Comparison of ENCODE assay signal across 20 cellular contexts in genomic region chr5:123170816-123171345, GRCh38.
A peak's percentile ranks its signal among the peaks of the same experiment; 100 is the strongest.
DNase-seq lines count a peak whose midpoint lies in the region; ATAC-seq, FAIRE-seq and TF ChIP-seq lines count a peak whose summit lies in the region.
"Had no signal": no experiment of that assay in that cellular context is flagged by ENCODE, and none has a peak within 500 bp of the region (broad histone marks: within the 10 kb centered on the region; RNA-seq: fewer than 3 reads in every experiment).

No MANE protein-coding gene starts in this region.

- POLR2A ChIA-PET in RWPE1 (lab: Yijun Ruan, JAX; ENCODE audit: low non-redundant PET) = no interaction called here
- POLR2A ChIA-PET in H1 (lab: Charles Lee; ENCODE audit: partially characterized antibody) = interaction anchor here (0.8 kb wide), 1 partner anchor 10 kb away, joined by 3 read pairs; no protein-coding TSS in a partner anchor
- POLR2A ChIA-PET in T-cell (lab: Charles Lee) = no interaction called here

- no peak overlapping the region for H2BK120ac ChIP-seq in H1 (replicated peaks; ENCODE audit: low read depth, low read length)

- H3K23me2 ChIP-seq in H1 (ENCODE audit: low read depth, low read length) = no peaks in the 10 kb centered on the region

- H2AFZ ChIP-seq in GM23338 (peak overlapping the region; percentile 78), H1 (ENCODE audit: low read length) (peak overlapping the region; percentile 47; the same call in 1 of the 2 replicates)
- H2AFZ ChIP-seq: GM23248 had no signal

- no peak overlapping the region for H3K4me3 ChIP-seq in GM23338
- H3K4me3 ChIP-seq in H1 (ENCODE audit: extremely low read depth in 1 of 4, insufficient read depth in 2 of 4, low read depth in 3 of 4, low read length in 4 of 4) = no peak overlapping the region
- H3K4me3 ChIP-seq: GM23248, SJCRH30 had no signal

- no peaks in the 10 kb centered on the region for H3F3A ChIP-seq in GM23338 (replicated peaks; ENCODE audit: low read depth)

- FAIRE-seq in H1 (lab: Jason Lieb, UNC) = no peak
- FAIRE-seq: A204.1 had no signal

- DNase-seq in GM23338 (ENCODE audit: low spot score) (no peak), RWPE1 (ENCODE audit: low spot score) (peak; percentile 49), H1 (ENCODE audit: low read depth in 1 of 2, low spot score in 2 of 2) (no peak), left kidney (ENCODE audit: low read depth, low spot score) (peak; percentile 74), T-cell (no peak), osteocyte (ENCODE audit: extremely low spot score, unreplicated experiment) (no peak)
- DNase-seq in stimulated activated CD4-positive, alpha-beta T cell treated with anti-CD3 and anti-CD28 coated beads, Interleukin-4, amount 100 ng/mL, for 1 hour = no peak
- DNase-seq: BE2C; Caco-2; CD4-positive, alpha-beta T cell; GF-D8; GM23248; MM.1S; NCI-H1092; NCI-H1436 treated with DMSO at 0.1 percent for 48 hours; NCI-H2029 treated with DMSO at 0.1 percent for 48 hours; NCI-H748 treated with DMSO at 0.1 percent for 48 hours; SJCRH30 had no signal

- H3K14ac ChIP-seq in H1 (ENCODE audit: insufficient read length) = no peak overlapping the region

- no peak overlapping the region for H2BK20ac ChIP-seq in H1 (ENCODE audit: low read length)

- H4K91ac ChIP-seq in H1 (replicated peaks; ENCODE audit: insufficient read length, low read length) = no peak overlapping the region

- H3K4me2 ChIP-seq in GM23338 (no peak overlapping the region), H1 (ENCODE audit: insufficient read depth in 1 of 2, low read depth in 2 of 2, low read length in 2 of 2) (no peak overlapping the region)

- H2BK15ac ChIP-seq in H1 (ENCODE audit: low read length) = no peak overlapping the region

- TF ChIP-seq CTCF in GM23338 (conservative IDR thresholded peaks at IDR 0.05; ENCODE audit: low read depth in 2 of 2) (no peak), RWPE1 (conservative IDR thresholded peaks at IDR 0.05; ENCODE audit: low read depth) (no peak), H1 (IDR thresholded peaks at IDR 0.05; ENCODE audit: control extremely low read depth in 1 of 3, insufficient read depth in 1 of 3, low read depth in 1 of 3, low read length in 3 of 3) (no peak), osteocyte (IDR thresholded peaks at IDR 0.05) (no peak)

- ATAC-seq in GM23338 (peak; percentile 30), HG02678 (IDR thresholded peaks at IDR 0.05; ENCODE audit: unreplicated experiment) (no peak), T-cell (replicated peaks in 1 of 4) (no peak)

- H3K27ac ChIP-seq in GM23338 (ENCODE audit: low read depth) = no peak overlapping the region
- no peak overlapping the region for H3K27ac ChIP-seq in RWPE1
- H3K27ac ChIP-seq in H1 (ENCODE audit: low read depth, low read length) = no peak overlapping the region
- H3K27ac ChIP-seq: GM23248, SJCRH30 had no signal

- H3K9me3 ChIP-seq in H1 (ENCODE audit: insufficient read depth in 2 of 2, low read depth in 1 of 2, low read length in 1 of 2) = no peaks in the 10 kb centered on the region
- H3K9me3 ChIP-seq: BE2C, Caco-2, SJCRH30 had no signal

- no peak overlapping the region for H2BK5ac ChIP-seq in H1 (ENCODE audit: low read depth, low read length)

- no peak overlapping the region for H3K9ac ChIP-seq in H1 (replicated peaks in 1 of 4; ENCODE audit: extremely low read depth in 1 of 4, low read depth in 3 of 4, low read length in 3 of 4)
- H3K9ac ChIP-seq: GM23248 had no signal

- H3K9me3 Mint-ChIP-seq in GM23338 = no peaks in the 10 kb centered on the region
- no peaks in the 10 kb centered on the region for H3K9me3 Mint-ChIP-seq in T-cell
- no peaks in the 10 kb centered on the region for H3K9me3 Mint-ChIP-seq in osteocyte (ENCODE audit: unreplicated experiment)
- H3K9me3 Mint-ChIP-seq: CD4-positive, alpha-beta T cell had no signal

- no peaks in the 10 kb centered on the region for H3K79me1 ChIP-seq in H1 (ENCODE audit: low read depth, low read length)

- H2AK5ac ChIP-seq in H1 (ENCODE audit: low read depth, low read length) = no peak overlapping the region

- H3K79me2 ChIP-seq in GM23338 (replicated peaks; ENCODE audit: insufficient read depth) (no peaks in the 10 kb centered on the region), H1 (ENCODE audit: control insufficient read depth in 1 of 2, insufficient read depth in 2 of 2, low read length in 2 of 2) (no peaks in the 10 kb centered on the region)

- H4K20me1 ChIP-seq in GM23338 (replicated peaks; ENCODE audit: insufficient read depth) = no peaks in the 10 kb centered on the region
- H4K20me1 ChIP-seq in H1 (replicated peaks in 1 of 2; ENCODE audit: control insufficient read depth in 1 of 2, insufficient read depth in 2 of 2, low read length in 2 of 2) = no peaks in the 10 kb centered on the region

- H3K4me1 Mint-ChIP-seq in GM23338 (peaks cover 30% of the 10 kb centered on the region), T-cell (no peaks in the 10 kb centered on the region), osteocyte (ENCODE audit: unreplicated experiment) (no peaks in the 10 kb centered on the region)

- H3K4ac ChIP-seq in H1 (replicated peaks; ENCODE audit: insufficient read length, low read depth, low read length) = no peak overlapping the region

- no peaks in the 10 kb centered on the region for H3K27me3 Mint-ChIP-seq in GM23338 (ENCODE audit: insufficient read depth, low read depth, poor library complexity)
- H3K27me3 Mint-ChIP-seq in T-cell = peaks cover 8 to 13% of the 10 kb centered on the region in 2 donors
- peaks cover 27% of the 10 kb centered on the region for H3K27me3 Mint-ChIP-seq in osteocyte (ENCODE audit: unreplicated experiment)

- H4K8ac ChIP-seq in H1 (ENCODE audit: extremely low read depth, insufficient read depth, low read length) = no peak overlapping the region; the same call in 1 of the 2 replicates

- no peak for TF ChIP-seq EP300 in H1 (IDR thresholded peaks at IDR 0.05; ENCODE audit: borderline replicate concordance in 1 of 2, low read depth in 2 of 2, low read length in 2 of 2)

- no peak overlapping the region for H3K4me3 Mint-ChIP-seq in GM23338
- H3K4me3 Mint-ChIP-seq in T-cell = no peak overlapping the region
- no peak overlapping the region for H3K4me3 Mint-ChIP-seq in osteocyte (ENCODE audit: unreplicated experiment)
- H3K4me3 Mint-ChIP-seq: CD4-positive, alpha-beta T cell had no signal

- no peak for TF ChIP-seq POLR2A in H1 (IDR thresholded peaks at IDR 0.05; ENCODE audit: control extremely low read depth in 1 of 2, low read depth in 2 of 2, low read length in 2 of 2)

- no peak overlapping the region for H4K5ac ChIP-seq in H1 (ENCODE audit: insufficient read length, low read depth, low read length)

- H3K27me3 ChIP-seq in GM23338 (ENCODE audit: insufficient read depth) (no peaks in the 10 kb centered on the region), H1 (replicated peaks in 1 of 4; ENCODE audit: control insufficient read depth in 3 of 4, extremely low read depth in 1 of 4, insufficient read depth in 3 of 4, low read length in 3 of 4) (peaks cover 0 to 1% (median 0%) of the 10 kb centered on the region in 4 experiments; a peak in 3 of 7 replicates)
- H3K27me3 ChIP-seq: SJCRH30 had no signal

- WGBS in H1 (ENCODE audit: extremely low coverage in 1 of 2, insufficient coverage in 1 of 2, insufficient read length in 1 of 2, insufficient replicate concordance in 2 of 2, low coverage in 1 of 2, low lambda C conversion rate in 2 of 2, missing lambda C conversion rate in 1 of 2), 2 experiments = 75% methylated on average over 13 of the region's 13 CpGs; no CpG with 5 or more reads in 1 of the 2 experiments

- H3K36me3 ChIP-seq in GM23338 (ENCODE audit: insufficient read depth) (no peaks in the 10 kb centered on the region), H1 (ENCODE audit: control insufficient read depth in 2 of 4, insufficient read depth in 4 of 4, low read length in 3 of 4) (no peaks in the 10 kb centered on the region)
- H3K36me3 ChIP-seq: BE2C, SJCRH30 had no signal

- H3K9me2 ChIP-seq in GM23338 (ENCODE audit: insufficient read depth) = no peaks in the 10 kb centered on the region

- H2BK12ac ChIP-seq in H1 (ENCODE audit: low read depth, low read length) = no peak overlapping the region

- CTCF ChIA-PET in RWPE1 (lab: Yijun Ruan, JAX) = no interaction called here
- CTCF ChIA-PET in H1 (lab: Charles Lee; ENCODE audit: partially characterized antibody) = no interaction called here
- CTCF ChIA-PET in T-cell (lab: Charles Lee) = no interaction called here

- H3K56ac ChIP-seq in H1 (replicated peaks; ENCODE audit: insufficient read length, low read depth, low read length) = no peak overlapping the region

- no peak overlapping the region for H3K18ac ChIP-seq in H1 (ENCODE audit: extremely low read depth, low read length)

- no peak overlapping the region for H3K23ac ChIP-seq in H1 (ENCODE audit: insufficient read length)

- TF ChIP-seq RAD21 in H1 (IDR thresholded peaks at IDR 0.05 in 1 of 2, conservative IDR thresholded peaks at IDR 0.05 in 1 of 2; ENCODE audit: low read depth in 2 of 2, low read length in 2 of 2) = no peak

- H3K36me3 Mint-ChIP-seq in GM23338 (ENCODE audit: low read depth) (no peaks in the 10 kb centered on the region), T-cell (no peaks in the 10 kb centered on the region), osteocyte (ENCODE audit: unreplicated experiment) (no peaks in the 10 kb centered on the region)

- peaks cover 22% of the 10 kb centered on the region for H3K4me1 ChIP-seq in GM23338 (ENCODE audit: insufficient read depth)
- peaks cover 2 to 16% (median 8%) of the 10 kb centered on the region in 4 experiments; a peak in 5 of 7 replicates for H3K4me1 ChIP-seq in H1 (replicated peaks in 1 of 4; ENCODE audit: control insufficient read depth in 3 of 4, insufficient read depth in 4 of 4, low read length in 3 of 4)
- H3K4me1 ChIP-seq: BE2C, SJCRH30 had no signal

- no peak overlapping the region for H3K27ac Mint-ChIP-seq in GM23338
- H3K27ac Mint-ChIP-seq in T-cell = no peak overlapping the region
- H3K27ac Mint-ChIP-seq in osteocyte (ENCODE audit: unreplicated experiment) = no peak overlapping the region
- H3K27ac Mint-ChIP-seq: CD4-positive, alpha-beta T cell had no signal

TF ChIP-seq in GM23338, 12 proteins besides CTCF, POLR2A, EP300 and RAD21 (continues in another document):
- TF ChIP-seq ZNF114 (CRISPR knock-in tag; IDR thresholded peaks at IDR 0.05) = no peak

TF ChIP-seq in H1, 55 proteins besides CTCF, POLR2A, EP300 and RAD21:
- TF ChIP-seq E2F6 (IDR thresholded peaks at IDR 0.05) = peak; percentile 51; the same call in 1 of the 2 replicates
- TF ChIP-seq SUZ12 (IDR thresholded peaks at IDR 0.05; ENCODE audit: low read length) = no peak

Comparison
In these comparisons a context has a peak if more than half of its experiments do, and no peak if none do; other contexts are left out.
1. DNase-seq: peak in RWPE1 (single experiment) and left kidney (single experiment); none in GM23338 (single experiment), H1 (0 of 2), T-cell (0 of 34), stimulated activated CD4-positive, alpha-beta T cell treated with anti-CD3 and anti-CD28 coated beads, Interleukin-4, amount 100 ng/mL, for 1 hour (single experiment) and osteocyte (single experiment).